19 cellular contexts compared by ENCODE assay signal in the genomic region with DNA sequence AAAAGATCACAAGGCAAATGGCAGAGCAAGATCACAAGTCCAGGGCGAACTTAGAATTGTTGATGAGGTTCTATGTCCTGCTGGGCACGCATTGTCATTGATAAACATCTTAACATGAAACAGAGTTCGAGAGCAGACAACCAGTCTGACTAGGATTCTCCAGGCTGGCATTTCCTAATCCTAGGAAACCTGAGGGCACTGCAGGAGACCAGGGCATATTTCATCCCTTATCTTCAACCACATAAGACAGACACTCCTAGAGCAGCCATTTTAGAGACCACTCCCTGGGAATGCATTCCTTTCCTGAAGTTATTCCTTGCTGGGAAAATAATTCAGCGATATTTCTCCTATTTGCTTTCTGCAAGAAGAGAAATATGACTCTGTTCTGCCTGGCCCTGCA.
DNase-seq lines count a peak whose midpoint lies in the region; ATAC-seq and TF ChIP-seq lines count a peak whose summit lies in the region.
"Had no signal": no experiment of that assay in that cellular context is flagged by ENCODE, and none has a peak within 500 bp of the region (broad histone marks: within the 10 kb centered on the region; RNA-seq: fewer than 3 reads in every experiment).

No MANE protein-coding gene starts in this region.

- peak; percentile 3 for DNase-seq in A673 (ENCODE audit: low spot score)
- DNase-seq in GM23338 (ENCODE audit: low spot score) = peak; percentile 54
- peak; percentile 0 for DNase-seq in OCI-M1 (lab: John Stamatoyannopoulos, UW)
- peak; percentile 0 for DNase-seq in epithelial cell of esophagus (ENCODE audit: low read depth)
- DNase-seq in activated gamma-delta T cell (lab: John Stamatoyannopoulos, UW) = no peak
- no peak for DNase-seq in hepatic stellate cell (ENCODE audit: low spot score)
- DNase-seq in psoas muscle = no peak
- DNase-seq: COR-L47, DND-41, GF-D8, H7, NCI-H1417, NCI-H187 treated with DMSO at 0.1 percent for 48 hours, NCI-H446 treated with DMSO at 0.1 percent for 48 hours, NCI-H774, Peyer's patch, SHP77, T-helper 17 cell had no signal

- CTCF ChIA-PET in A673 (lab: Charles Lee) = no interaction called here

- no peaks in the 10 kb centered on the region for H3K27me3 Mint-ChIP-seq in GM23338 (ENCODE audit: insufficient read depth, low read depth, poor library complexity)
- H3K27me3 Mint-ChIP-seq: IgD-negative memory B cell, T-helper 17 cell had no signal

- no TSS peak for BruUV-seq in A673 (replicated peaks; lab: Mats Ljungman, UMichigan)

- TF ChIP-seq CTCF in A673 (conservative IDR thresholded peaks at IDR 0.05; ENCODE audit: low read depth, low read length) (no peak), GM23338 (conservative IDR thresholded peaks at IDR 0.05; ENCODE audit: low read depth in 2 of 2) (no peak), epithelial cell of esophagus (IDR thresholded peaks at IDR 0.05; ENCODE audit: insufficient read depth, low read depth, low read length, missing control alignments) (no peak), psoas muscle (IDR thresholded peaks at IDR 0.05) (no peak)

- H3K36me3 ChIP-seq in A673 (ENCODE audit: insufficient read depth, low read length, poor library complexity, severe bottlenecking) (no peaks in the 10 kb centered on the region), GM23338 (ENCODE audit: insufficient read depth) (peaks cover 10% of the 10 kb centered on the region), psoas muscle (ENCODE audit: insufficient read depth in 1 of 2, low read depth in 1 of 2) (no peaks in the 10 kb centered on the region)
- H3K36me3 ChIP-seq: Peyer's patch had no signal

- H3K4me3 ChIP-seq in A673 (ENCODE audit: low read depth, low read length, poor library complexity, severe bottlenecking) (no peak overlapping the region), GM23338 (no peak overlapping the region), epithelial cell of esophagus (ENCODE audit: low read length) (no peak overlapping the region), psoas muscle (no peak overlapping the region)
- H3K4me3 ChIP-seq: Peyer's patch had no signal

- no peak overlapping the region for H3K27ac Mint-ChIP-seq in GM23338
- H3K27ac Mint-ChIP-seq: IgD-negative memory B cell, T-helper 17 cell had no signal

- no peaks in the 10 kb centered on the region for H3K79me2 ChIP-seq in GM23338 (replicated peaks; ENCODE audit: insufficient read depth)

- H3K9me3 ChIP-seq in A673 (ENCODE audit: low read depth, low read length, poor library complexity, severe bottlenecking) = peaks cover 5% of the 10 kb centered on the region
- peaks cover 9% of the 10 kb centered on the region for H3K9me3 ChIP-seq in psoas muscle

- POLR2A ChIA-PET in A673 (lab: Charles Lee; ENCODE audit: low non-redundant PET) = no interaction called here

- H3K36me3 Mint-ChIP-seq in GM23338 (ENCODE audit: low read depth) = peaks cover 33% of the 10 kb centered on the region
- H3K36me3 Mint-ChIP-seq: IgD-negative memory B cell had no signal

- H3K4me2 ChIP-seq in GM23338 = no peak overlapping the region

- 73 to 85% (median 83%) methylated on average over 4 of the region's 4 CpGs for WGBS in psoas muscle, 3 donors

- ATAC-seq in GM23338 (no peak), psoas muscle (no peak)
- ATAC-seq: T-helper 17 cell had no signal

- intact Hi-C loops in A673 (cut with micrococcal nuclease; ENCODE audit: unreplicated experiment) (no loop called here), psoas muscle (cut with DNase I) (no loop called here)

- H3K27me3 ChIP-seq in A673 (replicated peaks; ENCODE audit: insufficient read depth, low read depth, low read length, poor library complexity) (no peaks in the 10 kb centered on the region), GM23338 (ENCODE audit: insufficient read depth) (no peaks in the 10 kb centered on the region), psoas muscle (ENCODE audit: insufficient read depth in 3 of 3, low read length in 2 of 3) (no peaks in the 10 kb centered on the region)
- H3K27me3 ChIP-seq: Peyer's patch had no signal

- no peaks in the 10 kb centered on the region for H4K20me1 ChIP-seq in GM23338 (replicated peaks; ENCODE audit: insufficient read depth)

- no peak overlapping the region for H3K27ac ChIP-seq in A673 (ENCODE audit: low read depth, low read length, poor library complexity, severe bottlenecking)
- H3K27ac ChIP-seq in GM23338 (ENCODE audit: low read depth) = no peak overlapping the region
- no peak overlapping the region for H3K27ac ChIP-seq in psoas muscle
- H3K27ac ChIP-seq: Peyer's patch had no signal

- H3K4me3 Mint-ChIP-seq in GM23338 = no peak overlapping the region
- H3K4me3 Mint-ChIP-seq: IgD-negative memory B cell, T-helper 17 cell had no signal

- H3K4me1 ChIP-seq in A673 (ENCODE audit: insufficient read depth, low read length, poor library complexity, severe bottlenecking) (no peaks in the 10 kb centered on the region), GM23338 (ENCODE audit: insufficient read depth) (no peaks in the 10 kb centered on the region), psoas muscle (no peaks in the 10 kb centered on the region)
- H3K4me1 ChIP-seq: Peyer's patch had no signal

- H3K9me3 Mint-ChIP-seq in GM23338 = peaks cover 41% of the 10 kb centered on the region

- H3K9me2 ChIP-seq in GM23338 (ENCODE audit: insufficient read depth) = no peaks in the 10 kb centered on the region

- H3K4me1 Mint-ChIP-seq in GM23338 = peaks cover 3% of the 10 kb centered on the region
- H3K4me1 Mint-ChIP-seq: IgD-negative memory B cell, T-helper 17 cell had no signal

- no peak overlapping the region for H2AFZ ChIP-seq in GM23338

- no peaks in the 10 kb centered on the region for H3F3A ChIP-seq in GM23338 (replicated peaks; ENCODE audit: low read depth)

TF ChIP-seq in GM23338, 12 proteins besides CTCF, POLR2A, EP300 and RAD21 (continues in another document):
- TF ChIP-seq ZNF331 (CRISPR knock-in tag; IDR thresholded peaks at IDR 0.05; ENCODE audit: low read depth) (0 out of 2 replicates have a peak, but pooled peaks have one; percentile 16), CREB1 (CRISPR knock-in tag; IDR thresholded peaks at IDR 0.05; ENCODE audit: low read depth) (no peak), NANOG (IDR thresholded peaks at IDR 0.05; ENCODE audit: borderline replicate concordance) (no peak), STAT1 (IDR thresholded peaks at IDR 0.05; ENCODE audit: unreplicated experiment) (no peak), ZNF462 (CRISPR knock-in tag; IDR thresholded peaks at IDR 0.05) (peak; percentile 50; the same call in 1 of the 2 replicates), JUNB (IDR thresholded peaks at IDR 0.05; ENCODE audit: unreplicated experiment) (no peak)

Comparison
In these comparisons a context has a peak if more than half of its experiments do, and no peak if none do; other contexts are left out.
1. DNase-seq: peak in A673 (single experiment), GM23338 (single experiment), OCI-M1 (single experiment) and epithelial cell of esophagus (single experiment); none in activated gamma-delta T cell (single experiment), hepatic stellate cell (single experiment) and psoas muscle (0 of 2).